ENCODE assay signal across 18 cellular contexts in genomic region chr10:7601023-7601656, GRCh38.
DNase-seq lines count a peak whose midpoint lies in the region; ATAC-seq and TF ChIP-seq lines count a peak whose summit lies in the region.
"Had no signal": no experiment of that assay in that cellular context is flagged by ENCODE, and none has a peak within 500 bp of the region (broad histone marks: within the 10 kb centered on the region; RNA-seq: fewer than 3 reads in every experiment).

No MANE protein-coding gene starts in this region.

- H3K4me1 ChIP-seq in DND-41 (ENCODE audit: insufficient read depth, low read length) (peaks cover 36% of the 10 kb centered on the region), right cardiac atrium (ENCODE audit: control insufficient read depth, insufficient read depth, low read length) (no peaks in the 10 kb centered on the region), subcutaneous abdominal adipose tissue (ENCODE audit: control insufficient read depth in 5 of 5, insufficient read depth in 5 of 5, low read length in 5 of 5) (peaks cover 0 to 27% (median 11%) of the 10 kb centered on the region in 5 donors)
- H3K4me1 ChIP-seq: Peyer's patch had no signal

- peak overlapping the region in 1 of 2 experiments; percentile 5; a peak in 1 of 4 replicates for H3K4me3 ChIP-seq in DND-41 (ENCODE audit: low read depth in 1 of 2, low read length in 2 of 2)
- no peak overlapping the region for H3K4me3 ChIP-seq in right cardiac atrium (ENCODE audit: low read length)
- H3K4me3 ChIP-seq in subcutaneous abdominal adipose tissue (ENCODE audit: low read depth in 1 of 5, low read length in 5 of 5): no peak overlapping the region
- H3K4me3 ChIP-seq: Peyer's patch had no signal

- no peak for TF ChIP-seq CTCF in DND-41 (IDR thresholded peaks at IDR 0.05; ENCODE audit: borderline replicate concordance, extremely low read depth, low read length, poor library complexity, severe bottlenecking)

- H3K4me3 Mint-ChIP-seq in activated CD8-positive, alpha-beta T cell treated with anti-CD3 and anti-CD28 coated beads, Interleukin-2, amount 10 ng/mL, durations not matched to agents 7 days and 5 days: no peak overlapping the region
- H3K4me3 Mint-ChIP-seq: CD8-positive, alpha-beta T cell had no signal

- H3K27ac ChIP-seq in DND-41 (ENCODE audit: low read length) (peak overlapping the region; percentile 84), right cardiac atrium (ENCODE audit: low read length) (no peak overlapping the region), subcutaneous abdominal adipose tissue (ENCODE audit: low read depth, low read length) (peak overlapping the region; percentile 32)

- H2AFZ ChIP-seq in DND-41 (ENCODE audit: low read depth, low read length): peak overlapping the region; percentile 62

- POLR2A ChIA-PET in activated CD8-positive, alpha-beta T cell treated with anti-CD3 and anti-CD28 coated beads, Interleukin-2, amount 10 ng/mL, durations not matched to agents 7 days and 5 days (lab: Charles Lee): no interaction called here

- H3K27me3 ChIP-seq in DND-41 (ENCODE audit: insufficient read depth, low read length, poor library complexity) (no peaks in the 10 kb centered on the region), right cardiac atrium (ENCODE audit: control insufficient read depth, insufficient read depth) (no peaks in the 10 kb centered on the region), subcutaneous abdominal adipose tissue (ENCODE audit: control insufficient read depth in 5 of 5, insufficient read depth in 4 of 5, low read length in 5 of 5) (no peaks in the 10 kb centered on the region)
- H3K27me3 ChIP-seq: Peyer's patch had no signal

- no peaks in the 10 kb centered on the region for H3K9me3 Mint-ChIP-seq in activated CD8-positive, alpha-beta T cell treated with anti-CD3 and anti-CD28 coated beads, Interleukin-2, amount 10 ng/mL, durations not matched to agents 7 days and 5 days (ENCODE audit: insufficient read depth)
- H3K9me3 Mint-ChIP-seq: CD8-positive, alpha-beta T cell had no signal

- ATAC-seq in DND-41 (ENCODE audit: insufficient read depth, low read depth) (peak; percentile 89), right cardiac atrium (peak; percentile 41 to 48), HG02759 (IDR thresholded peaks at IDR 0.05; ENCODE audit: unreplicated experiment) (no peak)
- ATAC-seq in activated CD8-positive, alpha-beta T cell treated with anti-CD3 and anti-CD28 coated beads, Interleukin-2, amount 10 ng/mL, durations not matched to agents 7 days and 5 days: no peak
- ATAC-seq: CD8-positive, alpha-beta T cell had no signal

- H3K79me2 ChIP-seq in DND-41 (ENCODE audit: insufficient read depth, low read length): no peaks in the 10 kb centered on the region

- H3K4me1 Mint-ChIP-seq in activated CD8-positive, alpha-beta T cell treated with anti-CD3 and anti-CD28 coated beads, Interleukin-2, amount 10 ng/mL, durations not matched to agents 7 days and 5 days (ENCODE audit: low read depth): peaks cover 17% of the 10 kb centered on the region

- no peaks in the 10 kb centered on the region for H4K20me1 ChIP-seq in DND-41 (ENCODE audit: insufficient read depth, low read length)

- H3K27me3 Mint-ChIP-seq in activated CD8-positive, alpha-beta T cell treated with anti-CD3 and anti-CD28 coated beads, Interleukin-2, amount 10 ng/mL, durations not matched to agents 7 days and 5 days (ENCODE audit: low read depth): peaks cover 11% of the 10 kb centered on the region

- no peak overlapping the region for H3K27ac Mint-ChIP-seq in activated CD8-positive, alpha-beta T cell treated with anti-CD3 and anti-CD28 coated beads, Interleukin-2, amount 10 ng/mL, durations not matched to agents 7 days and 5 days
- H3K27ac Mint-ChIP-seq: CD8-positive, alpha-beta T cell had no signal

- 52% methylated on average over 3 of the region's 3 CpGs for WGBS in right cardiac atrium

- intact Hi-C loops in right cardiac atrium (cut with DNase I): no loop called here

- H3K36me3 ChIP-seq in DND-41 (ENCODE audit: insufficient read depth, low read length) (no peaks in the 10 kb centered on the region), subcutaneous abdominal adipose tissue (ENCODE audit: control insufficient read depth in 5 of 5, insufficient read depth in 5 of 5, low read length in 5 of 5) (peaks cover 3 to 29% (median 25%) of the 10 kb centered on the region in 5 donors)
- H3K36me3 ChIP-seq: Peyer's patch had no signal

- peak overlapping the region; percentile 40 for H3K4me2 ChIP-seq in DND-41 (ENCODE audit: insufficient read depth, low read length)

- CTCF ChIA-PET in activated CD8-positive, alpha-beta T cell treated with anti-CD3 and anti-CD28 coated beads, Interleukin-2, amount 10 ng/mL, durations not matched to agents 7 days and 5 days (lab: Charles Lee): interaction anchor here (1.6 kb wide), 1 partner anchor 86 kb away, joined by 5 read pairs; no protein-coding TSS in a partner anchor

- no peaks in the 10 kb centered on the region for H3K9me3 ChIP-seq in DND-41 (ENCODE audit: insufficient read depth, low read length, severe bottlenecking)
- H3K9me3 ChIP-seq in right cardiac atrium (ENCODE audit: control insufficient read depth, low read length): no peaks in the 10 kb centered on the region
- H3K9me3 ChIP-seq in subcutaneous abdominal adipose tissue (ENCODE audit: control insufficient read depth in 5 of 5, low read length in 5 of 5): no peaks in the 10 kb centered on the region
- H3K9me3 ChIP-seq: Peyer's patch had no signal

- no peaks in the 10 kb centered on the region for H3K36me3 Mint-ChIP-seq in activated CD8-positive, alpha-beta T cell treated with anti-CD3 and anti-CD28 coated beads, Interleukin-2, amount 10 ng/mL, durations not matched to agents 7 days and 5 days (ENCODE audit: low read depth)
- H3K36me3 Mint-ChIP-seq: CD8-positive, alpha-beta T cell had no signal

- H3K9ac ChIP-seq in DND-41 (ENCODE audit: low read depth, low read length) (peak overlapping the region; percentile 39), subcutaneous abdominal adipose tissue (ENCODE audit: low read length in 5 of 5) (no peak overlapping the region)

- DNase-seq in DND-41 (peak; percentile 72), MV-4-11 (lab: John Stamatoyannopoulos, UW) (peak; percentile 29), right cardiac atrium (no peak)
- DNase-seq in activated effector memory CD4-positive, alpha-beta T cell treated with Interleukin-2 at 50 U/mL for 16 hours: no peak
- no peak for DNase-seq in activated CD8-positive, alpha-beta T cell treated with anti-CD3 and anti-CD28 coated beads, Interleukin-2, amount 10 ng/mL, durations not matched to agents 7 days and 5 days
- DNase-seq: ACHN, DMS 273 treated with DMSO at 0.1 percent for 48 hours, EL, GOT3, Karpas-422, NCI-H1417, NCI-H2029, NCI-H2171 treated with DMSO at 0.1 percent for 48 hours, Peyer's patch, SHP77 treated with DMSO at 0.1 percent for 48 hours had no signal

Comparison
In these comparisons a context has a peak if more than half of its experiments do, and no peak if none do; other contexts are left out.
1. ATAC-seq: peak in DND-41 (single experiment) and right cardiac atrium (2 of 2); none in HG02759 (single experiment) and activated CD8-positive, alpha-beta T cell treated with anti-CD3 and anti-CD28 coated beads, Interleukin-2, amount 10 ng/mL, durations not matched to agents 7 days and 5 days (single experiment).
2. DNase-seq: peak in DND-41 (single experiment) and MV-4-11 (single experiment); none in right cardiac atrium (0 of 3), activated effector memory CD4-positive, alpha-beta T cell treated with Interleukin-2 at 50 U/mL for 16 hours (single experiment) and activated CD8-positive, alpha-beta T cell treated with anti-CD3 and anti-CD28 coated beads, Interleukin-2, amount 10 ng/mL, durations not matched to agents 7 days and 5 days (single experiment).